ENCODE assay signal across 1 cellular context in the genomic region with DNA sequence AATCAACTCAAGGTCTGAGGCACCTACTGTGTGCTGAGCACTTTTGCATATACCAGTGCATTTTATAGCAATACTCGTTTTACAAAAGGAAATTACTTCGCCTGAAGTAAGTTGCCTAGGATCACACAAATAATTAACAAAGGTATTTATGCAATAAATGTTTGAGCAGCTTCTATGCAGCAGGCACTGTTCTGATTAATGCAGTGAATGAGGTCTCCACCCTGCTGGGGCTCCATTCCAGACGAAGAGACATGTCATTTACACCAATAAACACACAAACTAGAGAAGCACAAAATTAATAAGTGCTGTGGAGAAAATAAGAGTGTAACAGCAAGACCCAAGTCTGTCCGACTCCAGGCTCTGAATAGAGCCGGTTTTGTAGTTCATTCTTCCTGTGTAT.
TF ChIP-seq lines count a peak whose summit lies in the region.

No MANE protein-coding gene starts in this region.

TF ChIP-seq in SK-N-SH treated with all-trans-retinoic acid at 6 μM for 48 hours, 23 proteins besides CTCF, POLR2A, EP300 and RAD21 (continued from another document):
- TF ChIP-seq ZFP30 (CRISPR knock-in tag; IDR thresholded peaks at IDR 0.05) (no peak), ESRRG (CRISPR knock-in tag; IDR thresholded peaks at IDR 0.05) (no peak), ZNF565 (CRISPR knock-in tag; conservative IDR thresholded peaks at IDR 0.05; ENCODE audit: low read depth) (no peak), POU6F1 (CRISPR knock-in tag; IDR thresholded peaks at IDR 0.05; ENCODE audit: borderline replicate concordance, low read depth) (no peak), ZFP3 (CRISPR knock-in tag; IDR thresholded peaks at IDR 0.05) (no peak), ARNTL (CRISPR knock-in tag; IDR thresholded peaks at IDR 0.05; ENCODE audit: borderline replicate concordance, low read depth) (no peak)
- TF ChIP-seq, protein P1, sequence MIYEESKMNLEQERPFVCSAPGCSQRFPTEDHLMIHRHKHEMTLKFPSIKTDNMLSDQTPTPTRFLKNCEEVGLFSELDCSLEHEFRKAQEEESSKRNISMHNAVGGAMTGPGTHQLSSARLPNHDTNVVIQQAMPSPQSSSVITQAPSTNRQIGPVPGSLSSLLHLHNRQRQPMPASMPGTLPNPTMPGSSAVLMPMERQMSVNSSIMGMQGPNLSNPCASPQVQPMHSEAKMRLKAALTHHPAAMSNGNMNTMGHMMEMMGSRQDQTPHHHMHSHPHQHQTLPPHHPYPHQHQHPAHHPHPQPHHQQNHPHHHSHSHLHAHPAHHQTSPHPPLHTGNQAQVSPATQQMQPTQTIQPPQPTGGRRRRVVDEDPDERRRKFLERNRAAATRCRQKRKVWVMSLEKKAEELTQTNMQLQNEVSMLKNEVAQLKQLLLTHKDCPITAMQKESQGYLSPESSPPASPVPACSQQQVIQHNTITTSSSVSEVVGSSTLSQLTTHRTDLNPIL (CRISPR knock-in tag; IDR thresholded peaks at IDR 0.05; ENCODE audit: low read depth) = no peak
- TF ChIP-seq, protein P2, sequence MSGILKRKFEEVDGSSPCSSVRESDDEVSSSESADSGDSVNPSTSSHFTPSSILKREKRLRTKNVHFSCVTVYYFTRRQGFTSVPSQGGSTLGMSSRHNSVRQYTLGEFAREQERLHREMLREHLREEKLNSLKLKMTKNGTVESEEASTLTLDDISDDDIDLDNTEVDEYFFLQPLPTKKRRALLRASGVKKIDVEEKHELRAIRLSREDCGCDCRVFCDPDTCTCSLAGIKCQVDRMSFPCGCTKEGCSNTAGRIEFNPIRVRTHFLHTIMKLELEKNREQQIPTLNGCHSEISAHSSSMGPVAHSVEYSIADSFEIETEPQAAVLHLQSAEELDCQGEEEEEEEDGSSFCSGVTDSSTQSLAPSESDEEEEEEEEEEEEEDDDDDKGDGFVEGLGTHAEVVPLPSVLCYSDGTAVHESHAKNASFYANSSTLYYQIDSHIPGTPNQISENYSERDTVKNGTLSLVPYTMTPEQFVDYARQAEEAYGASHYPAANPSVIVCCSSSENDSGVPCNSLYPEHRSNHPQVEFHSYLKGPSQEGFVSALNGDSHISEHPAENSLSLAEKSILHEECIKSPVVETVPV (CRISPR knock-in tag; IDR thresholded peaks at IDR 0.05) = no peak
TF ChIP-seq in SK-N-SH treated with all-trans-retinoic acid at 6 μM for 48 hours: peak in this region for 0.
